ENCODE assay signal across 10 cellular contexts in genomic region chr20:63620991-63621390, GRCh38.
"Had no signal": no experiment of that assay in that cellular context is flagged by ENCODE, and none has a peak within 500 bp of the region (broad histone marks: within the 10 kb centered on the region; RNA-seq: fewer than 3 reads in every experiment).

No MANE protein-coding gene starts in this region.

- H3K9me3 Mint-ChIP-seq: activated naive CD4-positive, alpha-beta T cell treated with anti-CD3 and anti-CD28 coated beads, Interleukin-2, amount 10 ng/mL, durations not matched to agents 7 days and 5 days; type B pancreatic cell had no signal

- DNase-seq: activated CD4-positive, alpha-beta T cell treated with anti-CD3 and anti-CD28 coated beads for 48 hours; activated naive CD4-positive, alpha-beta T cell treated with anti-CD3 and anti-CD28 coated beads, Interleukin-2, amount 10 ng/mL, durations not matched to agents 7 days and 5 days; brain microvascular endothelial cell; cerebellar nuclear complex; mesendoderm; stimulated activated CD4-positive, alpha-beta T cell treated with anti-CD3 and anti-CD28 coated beads, Interleukin-1b, Interleukin-23, amount 100 ng/mL, for 48 hours; stimulated activated naive CD4-positive, alpha-beta T cell treated with Interleukin-2 at 50 U/mL for 16 hours had no signal

- H3K27me3 Mint-ChIP-seq: activated naive CD4-positive, alpha-beta T cell treated with anti-CD3 and anti-CD28 coated beads, Interleukin-2, amount 10 ng/mL, durations not matched to agents 7 days and 5 days; type B pancreatic cell had no signal

- H3K27ac Mint-ChIP-seq: activated naive CD4-positive, alpha-beta T cell treated with anti-CD3 and anti-CD28 coated beads, Interleukin-2, amount 10 ng/mL, durations not matched to agents 7 days and 5 days; type B pancreatic cell had no signal

- H3K27me3 ChIP-seq: brain microvascular endothelial cell, esophagus muscularis mucosa, right atrium auricular region had no signal

- H3K27ac ChIP-seq: brain microvascular endothelial cell, esophagus muscularis mucosa, right atrium auricular region had no signal

- H3K4me3 ChIP-seq: esophagus muscularis mucosa, right atrium auricular region had no signal

- H3K9me3 ChIP-seq: esophagus muscularis mucosa, right atrium auricular region had no signal

- H3K4me3 Mint-ChIP-seq: activated naive CD4-positive, alpha-beta T cell treated with anti-CD3 and anti-CD28 coated beads, Interleukin-2, amount 10 ng/mL, durations not matched to agents 7 days and 5 days; type B pancreatic cell had no signal
